In genomic region chr2:12715878-12716249, GRCh38 we compare ENCODE assay signal across 1 cellular context.
TF ChIP-seq lines count a peak whose summit lies in the region.

No MANE protein-coding gene starts in this region.

TF ChIP-seq in GM23338, 12 proteins besides CTCF, POLR2A, EP300 and RAD21 (continued from another document):
- TF ChIP-seq REST (IDR thresholded peaks at IDR 0.05; ENCODE audit: unreplicated experiment) = no peak
- TF ChIP-seq, protein P1, sequence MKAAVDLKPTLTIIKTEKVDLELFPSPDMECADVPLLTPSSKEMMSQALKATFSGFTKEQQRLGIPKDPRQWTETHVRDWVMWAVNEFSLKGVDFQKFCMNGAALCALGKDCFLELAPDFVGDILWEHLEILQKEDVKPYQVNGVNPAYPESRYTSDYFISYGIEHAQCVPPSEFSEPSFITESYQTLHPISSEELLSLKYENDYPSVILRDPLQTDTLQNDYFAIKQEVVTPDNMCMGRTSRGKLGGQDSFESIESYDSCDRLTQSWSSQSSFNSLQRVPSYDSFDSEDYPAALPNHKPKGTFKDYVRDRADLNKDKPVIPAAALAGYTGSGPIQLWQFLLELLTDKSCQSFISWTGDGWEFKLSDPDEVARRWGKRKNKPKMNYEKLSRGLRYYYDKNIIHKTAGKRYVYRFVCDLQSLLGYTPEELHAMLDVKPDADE (IDR thresholded peaks at IDR 0.05) = no peak
- TF ChIP-seq CREB1 (CRISPR knock-in tag; IDR thresholded peaks at IDR 0.05; ENCODE audit: low read depth) = no peak
